1 cellular context compared by ENCODE assay signal in genomic region chr15:68419301-68420175, GRCh38.
TF ChIP-seq lines count a peak whose summit lies in the region.

No MANE protein-coding gene starts in this region.

TF ChIP-seq in IMR-90, 13 proteins besides CTCF, POLR2A, EP300 and RAD21:
- no peak for TF ChIP-seq CEBPB (IDR thresholded peaks at IDR 0.05; ENCODE audit: low read depth, low read length)
- no peak for TF ChIP-seq NFE2L2 (IDR thresholded peaks at IDR 0.05; ENCODE audit: low read depth, low read length)
- no peak for TF ChIP-seq FOS (IDR thresholded peaks at IDR 0.05; ENCODE audit: low read depth, low read length)
- no peak for TF ChIP-seq SMC3 (IDR thresholded peaks at IDR 0.05; ENCODE audit: low read depth, low read length)
